Comparison of ENCODE assay signal across 35 cellular contexts in genomic region chr1:102699524-102699923, GRCh38.
A peak's percentile ranks its signal among the peaks of the same experiment; 100 is the strongest.
DNase-seq lines count a peak whose midpoint lies in the region; ATAC-seq, FAIRE-seq and TF ChIP-seq lines count a peak whose summit lies in the region.
"Had no signal": no experiment of that assay in that cellular context is flagged by ENCODE, and none has a peak within 500 bp of the region (broad histone marks: within the 10 kb centered on the region; RNA-seq: fewer than 3 reads in every experiment).

No MANE protein-coding gene starts in this region.

- H2AFZ ChIP-seq in HepG2 (ENCODE audit: low read length) (no peak overlapping the region), K562 (ENCODE audit: low read depth, low read length) (no peak overlapping the region)

- no peaks in the 10 kb centered on the region for H3K27me3 Mint-ChIP-seq in WTC11 (ENCODE audit: low read depth)
- H3K27me3 Mint-ChIP-seq: B cell; CD4-positive, alpha-beta memory T cell; CD4-positive, alpha-beta T cell; CD4-positive, CD25-positive, alpha-beta regulatory T cell; CD8-positive, alpha-beta memory T cell had no signal

- H3K9me3 ChIP-seq in HepG2 (ENCODE audit: low read length), result peaks cover 24% of the 10 kb centered on the region
- H3K9me3 ChIP-seq in right lobe of liver, result no peaks in the 10 kb centered on the region
- no peaks in the 10 kb centered on the region for H3K9me3 ChIP-seq in K562 (replicated peaks; ENCODE audit: control insufficient read depth, insufficient read depth, low read depth, low read length)
- H3K9me3 ChIP-seq in WERI-Rb-1 (ENCODE audit: severe bottlenecking), result no peaks in the 10 kb centered on the region
- H3K9me3 ChIP-seq: A549, BE2C, Caco-2 had no signal

- POLR2A ChIA-PET in HepG2 (lab: Yijun Ruan, JAX) (no interaction called here), K562 (lab: Yijun Ruan, JAX) (no interaction called here), WTC11 (lab: Charles Lee) (no interaction called here)

- H3K4me2 ChIP-seq in HepG2 (ENCODE audit: low read depth, low read length) (no peak overlapping the region), K562 (ENCODE audit: insufficient read depth, low read length) (no peak overlapping the region)
- H3K4me2 ChIP-seq: A549; BLaER1; BLaER1 treated with 17β-estradiol and CSF1 and Interleukin-3, amounts not matched to agents 10 nM and 100 nM had no signal

- H3K9me1 ChIP-seq in K562 (ENCODE audit: control insufficient read depth, insufficient read depth, low read length), result no peaks in the 10 kb centered on the region

- H3K36me3 ChIP-seq in HepG2 (replicated peaks in 1 of 2; ENCODE audit: control insufficient read depth in 1 of 2, insufficient read depth in 2 of 2, low read length in 2 of 2) (no peaks in the 10 kb centered on the region), right lobe of liver (no peaks in the 10 kb centered on the region), K562 (ENCODE audit: control insufficient read depth, insufficient read depth, low read length) (no peaks in the 10 kb centered on the region), WERI-Rb-1 (no peaks in the 10 kb centered on the region)
- H3K36me3 ChIP-seq: BE2C; BLaER1; BLaER1 treated with 17β-estradiol and CSF1 and Interleukin-3, amounts not matched to agents 10 nM and 100 nM had no signal

- ATAC-seq in HepG2 (no peak), right lobe of liver (no peak), K562 (no peak), WTC11 (no peak)
- ATAC-seq: A549; CD8-positive, alpha-beta T cell had no signal

- no peak for TF ChIP-seq CTCF in HepG2 (CRISPR knock-in tag; IDR thresholded peaks at IDR 0.05)
- TF ChIP-seq CTCF in right lobe of liver (IDR thresholded peaks at IDR 0.05), result no peak
- TF ChIP-seq CTCF in K562 (IDR thresholded peaks at IDR 0.05 in 2 of 3, conservative IDR thresholded peaks at IDR 0.05 in 1 of 3; ENCODE audit: insufficient read depth in 2 of 3, low read depth in 1 of 3, low read length in 3 of 3), result no peak
- TF ChIP-seq CTCF in WERI-Rb-1 (IDR thresholded peaks at IDR 0.05; ENCODE audit: low read depth, low read length), result no peak
- TF ChIP-seq CTCF in WTC11 (IDR thresholded peaks at IDR 0.05), result no peak

- no peak for FAIRE-seq in HepG2 (lab: Jason Lieb, UNC)
- FAIRE-seq in G401.6 (lab: Jason Lieb, UNC), result peak; percentile 8
- no peak for FAIRE-seq in K562 (lab: Jason Lieb, UNC)
- FAIRE-seq: A204.1, A549, D721Med had no signal

- WGBS in HepG2 (ENCODE audit: low lambda C conversion rate), result 0% methylated on average over 1 of the region's 1 CpG
- WGBS in right lobe of liver (ENCODE audit: insufficient coverage, low coverage, low lambda C conversion rate, missing lambda C conversion rate), result 23% methylated on average over 1 of the region's 1 CpG
- WGBS in K562 (ENCODE audit: insufficient coverage, low coverage, missing lambda C conversion rate), result 0% methylated on average over 1 of the region's 1 CpG

- intact Hi-C loops in HepG2 (cut with micrococcal nuclease; ENCODE audit: unreplicated experiment) (no loop called here), right lobe of liver (cut with DNase I) (no loop called here), K562 (cut with micrococcal nuclease) (no loop called here)

- no peak for TF ChIP-seq RAD21 in HepG2 (CRISPR knock-in tag; IDR thresholded peaks at IDR 0.05)
- no peak for TF ChIP-seq RAD21 in K562 (CRISPR knock-in tag; conservative IDR thresholded peaks at IDR 0.05 in 1 of 2, IDR thresholded peaks at IDR 0.05 in 1 of 2)

- no peak overlapping the region for H3K27ac Mint-ChIP-seq in WTC11
- H3K27ac Mint-ChIP-seq: B cell; CD14-positive monocyte; CD4-positive, alpha-beta memory T cell; CD4-positive, alpha-beta T cell; CD4-positive, CD25-positive, alpha-beta regulatory T cell; CD8-positive, alpha-beta memory T cell; CD8-positive, alpha-beta T cell had no signal

- peaks cover 9% of the 10 kb centered on the region for H3K4me1 Mint-ChIP-seq in WTC11
- H3K4me1 Mint-ChIP-seq: B cell; CD14-positive monocyte; CD4-positive, alpha-beta memory T cell; CD4-positive, CD25-positive, alpha-beta regulatory T cell; CD8-positive, alpha-beta memory T cell had no signal

- H3K27ac ChIP-seq in HepG2 (ENCODE audit: extremely low read length, insufficient read depth, low read length) (no peak overlapping the region), right lobe of liver (no peak overlapping the region), K562 (ENCODE audit: extremely low read depth, low read depth, low read length) (no peak overlapping the region), WERI-Rb-1 (no peak overlapping the region)
- H3K27ac ChIP-seq: 22Rv1; A549; BLaER1; BLaER1 treated with 17β-estradiol and CSF1 and Interleukin-3, amounts not matched to agents 10 nM and 100 nM; C4-2B had no signal

- H3K27me3 ChIP-seq in HepG2 (ENCODE audit: control insufficient read depth in 1 of 2, insufficient read depth in 2 of 2, low read length in 2 of 2), result no peaks in the 10 kb centered on the region
- H3K27me3 ChIP-seq in right lobe of liver, result no peaks in the 10 kb centered on the region
- no peaks in the 10 kb centered on the region for H3K27me3 ChIP-seq in K562 (ENCODE audit: control insufficient read depth in 2 of 2, insufficient read depth in 2 of 2, low read length in 2 of 2)
- H3K27me3 ChIP-seq in WERI-Rb-1 (ENCODE audit: insufficient read depth, low read depth, severe bottlenecking), result no peaks in the 10 kb centered on the region
- H3K27me3 ChIP-seq: BE2C; BLaER1; BLaER1 treated with 17β-estradiol and CSF1 and Interleukin-3, amounts not matched to agents 10 nM and 100 nM had no signal

- H3K36me3 Mint-ChIP-seq in WTC11, result no peaks in the 10 kb centered on the region
- H3K36me3 Mint-ChIP-seq: CD14-positive monocyte; CD4-positive, alpha-beta memory T cell; CD4-positive, CD25-positive, alpha-beta regulatory T cell; CD8-positive, alpha-beta memory T cell; CD8-positive, alpha-beta T cell had no signal

- no peak overlapping the region for H3K9ac ChIP-seq in HepG2 (ENCODE audit: insufficient read depth, low read depth, low read length)
- H3K9ac ChIP-seq in K562 (ENCODE audit: insufficient read depth in 1 of 2, low read depth in 2 of 2, low read length in 2 of 2), result no peak overlapping the region
- H3K9ac ChIP-seq: BLaER1; BLaER1 treated with 17β-estradiol and CSF1 and Interleukin-3, amounts not matched to agents 10 nM and 100 nM had no signal

- BruUV-seq in HepG2 (replicated peaks; lab: Mats Ljungman, UMichigan) (no TSS peak), K562 (replicated peaks; lab: Mats Ljungman, UMichigan) (no TSS peak)

- TF ChIP-seq EP300 in HepG2 (IDR thresholded peaks at IDR 0.05; ENCODE audit: low read depth in 2 of 2, low read length in 2 of 2) (no peak), HepG2 (CRISPR knock-in tag; IDR thresholded peaks at IDR 0.05; ENCODE audit: borderline replicate concordance) (no peak), K562 (IDR thresholded peaks at IDR 0.05; ENCODE audit: low read length) (no peak)

- in situ Hi-C loops in HepG2 (cut with HindIII; ENCODE audit: extremely low pct_ligation_motif_present, low pct_unique_long_range_greater_than_20kb), result no loop called here
- in situ Hi-C loops in K562 (cut with MboI), result no loop called here

- H3K4me3 Mint-ChIP-seq in WTC11, result no peak overlapping the region
- H3K4me3 Mint-ChIP-seq: B cell; CD14-positive monocyte; CD4-positive, alpha-beta memory T cell; CD4-positive, alpha-beta T cell; CD4-positive, CD25-positive, alpha-beta regulatory T cell; CD8-positive, alpha-beta memory T cell; CD8-positive, alpha-beta T cell had no signal

- CTCF ChIA-PET in HepG2 (lab: Yijun Ruan, JAX; ENCODE audit: low intra/inter-chr PET ratio, low total read pairs) (no interaction called here), K562 (lab: Yijun Ruan, JAX; ENCODE audit: low intra/inter-chr PET ratio) (no interaction called here), WTC11 (lab: Charles Lee) (no interaction called here)

- no peaks in the 10 kb centered on the region for H3K79me2 ChIP-seq in HepG2 (ENCODE audit: insufficient read depth, low read length)
- H3K79me2 ChIP-seq in K562 (ENCODE audit: control insufficient read depth, insufficient read depth, low read length), result no peaks in the 10 kb centered on the region

- no peak for DNase-seq in HepG2 (ENCODE audit: low spot score)
- DNase-seq in right lobe of liver, result no peak
- DNase-seq in K562 (ENCODE audit: extremely low read depth in 1 of 4, low spot score in 3 of 4), result no peak
- no peak for DNase-seq in WERI-Rb-1
- DNase-seq in WTC11 (ENCODE audit: low spot score), result no peak
- DNase-seq: 8988T; ACHN; AML-193; BE2C; C1 segment of cervical spinal cord; Caco-2; Calu3; CD4-positive, alpha-beta memory T cell; CD4-positive, alpha-beta T cell; CD4-positive, CD25-positive, alpha-beta regulatory T cell; CD8-positive, alpha-beta memory T cell; CD8-positive, alpha-beta T cell; COR-L47; DMS 273 treated with DMSO at 0.1 percent for 48 hours; DMS153; DMS53; DMS79; DMS79 treated with DMSO at 0.1 percent for 48 hours; DND-41; EL had no signal

- no peak overlapping the region for H3K4me3 ChIP-seq in HepG2 (replicated peaks in 1 of 3; ENCODE audit: insufficient read depth in 1 of 3, low read depth in 2 of 3, low read length in 3 of 3)
- no peak overlapping the region for H3K4me3 ChIP-seq in right lobe of liver
- no peak overlapping the region for H3K4me3 ChIP-seq in K562
- no peak overlapping the region for H3K4me3 ChIP-seq in WERI-Rb-1 (ENCODE audit: low read depth, low read length)
- H3K4me3 ChIP-seq: A549; BLaER1; BLaER1 treated with 17β-estradiol and CSF1 and Interleukin-3, amounts not matched to agents 10 nM and 100 nM had no signal

- TF ChIP-seq POLR2A in HepG2 (IDR thresholded peaks at IDR 0.05; ENCODE audit: insufficient read depth in 1 of 2, low read depth in 2 of 2, low read length in 2 of 2) (no peak), right lobe of liver (IDR thresholded peaks at IDR 0.05) (no peak), K562 (conservative IDR thresholded peaks at IDR 0.05) (no peak)

- H3K4me1 ChIP-seq in HepG2 (ENCODE audit: insufficient read depth, low read length), result no peaks in the 10 kb centered on the region
- H3K4me1 ChIP-seq in right lobe of liver, result no peaks in the 10 kb centered on the region
- H3K4me1 ChIP-seq in K562 (replicated peaks in 1 of 2; ENCODE audit: control insufficient read depth in 2 of 2, insufficient read depth in 2 of 2, low read length in 2 of 2), result no peaks in the 10 kb centered on the region
- H3K4me1 ChIP-seq: A549; BE2C; BLaER1; BLaER1 treated with 17β-estradiol and CSF1 and Interleukin-3, amounts not matched to agents 10 nM and 100 nM; Caco-2 had no signal

- peaks cover 9% of the 10 kb centered on the region for H3K9me3 Mint-ChIP-seq in WTC11

- no peaks in the 10 kb centered on the region for H4K20me1 ChIP-seq in HepG2 (ENCODE audit: insufficient read depth, low read length)
- H4K20me1 ChIP-seq in K562 (replicated peaks; ENCODE audit: control insufficient read depth, insufficient read depth, low read length), result no peaks in the 10 kb centered on the region
- H4K20me1 ChIP-seq: BLaER1; BLaER1 treated with 17β-estradiol and CSF1 and Interleukin-3, amounts not matched to agents 10 nM and 100 nM had no signal

TF ChIP-seq in HepG2, 621 proteins besides CTCF, POLR2A, EP300 and RAD21 (continues in another document):
- TF ChIP-seq ZNF737 (CRISPR knock-in tag; IDR thresholded peaks at IDR 0.05; ENCODE audit: borderline replicate concordance), result no peak

TF ChIP-seq in K562, 482 proteins besides CTCF, POLR2A, EP300 and RAD21 (continues in another document):
- TF ChIP-seq KLF1 (tag; IDR thresholded peaks at IDR 0.05) (no peak), MAFG (tag; conservative IDR thresholded peaks at IDR 0.05) (no peak)

Comparison
In these comparisons a context has a peak if more than half of its experiments do, and no peak if none do; other contexts are left out.
1. Of the 241 proteins assayed by ChIP-seq in both HepG2 and K562: peak only in HepG2: MAFK; only in K562: none; in both: MAFF; in neither: 239.